ENCODE assay signal across 9 cellular contexts in the genomic region with DNA sequence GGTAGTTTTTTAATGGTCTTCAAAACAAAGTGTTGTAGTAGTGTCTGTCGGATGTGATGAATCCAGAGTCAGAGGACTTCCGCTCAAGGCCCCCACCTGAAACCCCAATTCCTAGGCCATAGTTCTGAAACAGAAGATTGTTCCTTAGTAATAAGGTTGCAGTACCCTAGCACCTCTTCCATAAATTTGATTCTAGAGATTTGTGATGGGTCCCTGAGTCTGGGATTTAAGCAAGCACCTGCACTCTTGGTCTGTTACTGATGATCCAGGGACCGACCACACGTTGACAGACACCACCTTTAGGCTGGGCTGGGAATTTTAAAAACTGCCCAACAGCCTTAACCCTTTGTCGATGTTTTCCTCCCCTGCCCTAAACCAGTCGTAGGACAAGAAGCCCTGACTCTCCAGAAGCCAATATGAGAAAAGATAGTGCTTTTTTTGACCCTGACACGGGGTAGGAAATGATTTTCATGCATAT. TPM values are rescaled to one million over a fixed set of nuclear protein-coding genes. Genes with fewer than 3 reads are reported as not detected.
DNase-seq lines count a peak whose midpoint lies in the region; ATAC-seq, FAIRE-seq and TF ChIP-seq lines count a peak whose summit lies in the region.
"Had no signal": no experiment of that assay in that cellular context is flagged by ENCODE, and none has a peak within 500 bp of the region (broad histone marks: within the 10 kb centered on the region; RNA-seq: fewer than 3 reads in every experiment).

No MANE protein-coding gene starts in this region.

- in situ Hi-C loops in K562 (cut with MboI), result no loop called here

- CTCF ChIA-PET in K562 (lab: Yijun Ruan, JAX; ENCODE audit: low intra/inter-chr PET ratio), result interaction anchor here (0.6 kb wide), 2 partner anchors 37 to 139 kb away, joined by 3 read pairs; no protein-coding TSS in a partner anchor

- POLR2A ChIA-PET in K562 (lab: Yijun Ruan, JAX), result interaction anchor here (0.7 to 2.4 kb wide), 9 partner anchors 9 to 209 kb away, joined by 3 to 11 read pairs (median 4); no protein-coding TSS in a partner anchor

- H3K9me3 ChIP-seq in K562 (replicated peaks; ENCODE audit: control insufficient read depth, insufficient read depth, low read depth, low read length), result peaks cover 7% of the 10 kb centered on the region; the same call in 1 of the 2 replicates
- no peaks in the 10 kb centered on the region for H3K9me3 ChIP-seq in thoracic aorta

- TF ChIP-seq CTCF in K562 (IDR thresholded peaks at IDR 0.05 in 2 of 3, conservative IDR thresholded peaks at IDR 0.05 in 1 of 3; ENCODE audit: insufficient read depth in 2 of 3, low read depth in 1 of 3, low read length in 3 of 3), result peak; percentile 56 to 69 (median 64)
- TF ChIP-seq CTCF in thoracic aorta (IDR thresholded peaks at IDR 0.05), result no peak

- TSS peak; percentile 53 for BruUV-seq in K562 (replicated peaks; lab: Mats Ljungman, UMichigan)

- H3K27me3 ChIP-seq in K562 (ENCODE audit: control insufficient read depth in 2 of 2, insufficient read depth in 2 of 2, low read length in 2 of 2) (no peaks in the 10 kb centered on the region), thoracic aorta (replicated peaks; ENCODE audit: insufficient read depth) (no peaks in the 10 kb centered on the region)

- peak overlapping the region; percentile 93 for H3K27ac Mint-ChIP-seq in activated CD4-positive, alpha-beta T cell treated with anti-CD3 and anti-CD28 coated beads, Interleukin-2, amount 10 ng/mL, durations not matched to agents 24 days and 14 days

- peak overlapping the region; percentile 90 for H3K4me2 ChIP-seq in K562 (ENCODE audit: insufficient read depth, low read length)

- peaks cover 20 to 31% of the 10 kb centered on the region in 2 experiments for H3K4me1 ChIP-seq in K562 (replicated peaks in 1 of 2; ENCODE audit: control insufficient read depth in 2 of 2, insufficient read depth in 2 of 2, low read length in 2 of 2)
- peaks cover 28 to 43% of the 10 kb centered on the region in 2 donors for H3K4me1 ChIP-seq in thoracic aorta (ENCODE audit: control insufficient read depth in 1 of 2, low read depth in 2 of 2)

- H3K27me3 Mint-ChIP-seq in activated CD4-positive, alpha-beta T cell treated with anti-CD3 and anti-CD28 coated beads, Interleukin-2, amount 10 ng/mL, durations not matched to agents 24 days and 14 days, result no peaks in the 10 kb centered on the region

- 2% methylated on average over 7 of the region's 7 CpGs for WGBS in K562 (ENCODE audit: insufficient coverage, low coverage, missing lambda C conversion rate)

- DNase-seq in activated CD4-positive, alpha-beta T cell treated with anti-CD3 and anti-CD28 coated beads, Interleukin-2, amount 10 ng/mL, durations not matched to agents 24 days and 14 days, result peak; percentile 72
- DNase-seq in activated CD4-positive, alpha-beta T cell treated with anti-CD3 and anti-CD28 coated beads, Interleukin-2, amount 50 U/mL, for 4 hours, result no peak
- peak; percentile 37 for DNase-seq in NCI-H2227 (lab: John Stamatoyannopoulos, UW; ENCODE audit: unreplicated experiment)
- DNase-seq in K562 (ENCODE audit: extremely low read depth in 1 of 4, low spot score in 3 of 4), result peak; percentile 45 to 75 (median 58)
- DNase-seq in left kidney (ENCODE audit: low read depth, low spot score), result peak; percentile 60
- no peak for DNase-seq in thoracic aorta (ENCODE audit: low spot score)
- DNase-seq in inferior parietal cortex (ENCODE audit: extremely low spot score), result no peak

- 0 out of 2 replicates have a peak, but pooled peaks cover 5% of the 10 kb centered on the region for H4K20me1 ChIP-seq in K562 (replicated peaks; ENCODE audit: control insufficient read depth, insufficient read depth, low read length)

- H3K79me2 ChIP-seq in K562 (ENCODE audit: control insufficient read depth, insufficient read depth, low read length), result peaks cover 67% of the 10 kb centered on the region

- peak; percentile 73 for FAIRE-seq in K562 (lab: Jason Lieb, UNC)
- FAIRE-seq: islet of Langerhans had no signal

- intact Hi-C loops in activated CD4-positive, alpha-beta T cell treated with anti-CD3 and anti-CD28 coated beads, Interleukin-2, amount 10 ng/mL, durations not matched to agents 24 days and 14 days (cut with micrococcal nuclease), result loop anchor here (2.0 to 5.0 kb wide), 2 partner anchors 103 to 818 kb away; partner anchors contain the start of gene STK38
- intact Hi-C loops in K562 (cut with micrococcal nuclease), result loop anchor here (5.0 kb wide), 3 partner anchors 33 to 148 kb away; partner anchors contain the start of genes SRSF3 and STK38

- H3K4me3 ChIP-seq in K562 (peak overlapping the region; percentile 91), thoracic aorta (peak overlapping the region; percentile 84)

- TF ChIP-seq EP300 in K562 (IDR thresholded peaks at IDR 0.05; ENCODE audit: low read length), result no peak

- no peak overlapping the region; the same call in 1 of the 2 replicates for H2AFZ ChIP-seq in K562 (ENCODE audit: low read depth, low read length)

- no peaks in the 10 kb centered on the region for H3K9me3 Mint-ChIP-seq in activated CD4-positive, alpha-beta T cell treated with anti-CD3 and anti-CD28 coated beads, Interleukin-2, amount 10 ng/mL, durations not matched to agents 24 days and 14 days

- peaks cover 29% of the 10 kb centered on the region for H3K4me1 Mint-ChIP-seq in activated CD4-positive, alpha-beta T cell treated with anti-CD3 and anti-CD28 coated beads, Interleukin-2, amount 10 ng/mL, durations not matched to agents 24 days and 14 days

- H3K36me3 ChIP-seq in K562 (ENCODE audit: control insufficient read depth, insufficient read depth, low read length) (peaks cover 26% of the 10 kb centered on the region; the same call in 2 of the 3 replicates), thoracic aorta (peaks cover under 1% of the 10 kb centered on the region)

- H3K36me3 Mint-ChIP-seq in activated CD4-positive, alpha-beta T cell treated with anti-CD3 and anti-CD28 coated beads, Interleukin-2, amount 10 ng/mL, durations not matched to agents 24 days and 14 days (ENCODE audit: low read depth), result peaks cover 25% of the 10 kb centered on the region

- H3K4me3 Mint-ChIP-seq in activated CD4-positive, alpha-beta T cell treated with anti-CD3 and anti-CD28 coated beads, Interleukin-2, amount 10 ng/mL, durations not matched to agents 24 days and 14 days, result peak overlapping the region; percentile 96

- no peaks in the 10 kb centered on the region for H3K9me1 ChIP-seq in K562 (ENCODE audit: control insufficient read depth, insufficient read depth, low read length)

- peak overlapping the region; percentile 46 to 89; a peak in 3 of 4 replicates for H3K9ac ChIP-seq in K562 (ENCODE audit: insufficient read depth in 1 of 2, low read depth in 2 of 2, low read length in 2 of 2)

- peak; percentile 63 for ATAC-seq in K562
- no peak for ATAC-seq in thoracic aorta (ENCODE audit: insufficient number of reproducible peaks, low FRiP score, low read depth)
- ATAC-seq in GM21723 (IDR thresholded peaks at IDR 0.05; ENCODE audit: unreplicated experiment), result no peak

- peak overlapping the region; percentile 89 for H3K27ac ChIP-seq in K562 (ENCODE audit: extremely low read depth, low read depth, low read length)
- peak overlapping the region; percentile 84 to 87 for H3K27ac ChIP-seq in thoracic aorta

- TF ChIP-seq POLR2A in K562 (conservative IDR thresholded peaks at IDR 0.05), result no peak

- peak; percentile 25 to 52 for TF ChIP-seq RAD21 in K562 (CRISPR knock-in tag; conservative IDR thresholded peaks at IDR 0.05 in 1 of 2, IDR thresholded peaks at IDR 0.05 in 1 of 2)

RNA-seq across cellular contexts. Expression of gene KCTD20, which starts 1.2 kb away (rescaled TPM):
- total RNA-seq in activated CD4-positive, alpha-beta T cell treated with anti-CD3 and anti-CD28 coated beads, Interleukin-2, amount 10 ng/mL, durations not matched to agents 24 days and 14 days, result 62.2 and 62.4 TPM in 2 replicates
- total RNA-seq in K562 (2011; cell fraction: chromatin; rRNA removed; ENCODE audit: low replicate concordance), result 60.9 and 87.2 TPM in 2 replicates
- 56.1 and 64.4 TPM in 2 replicates for total RNA-seq in K562 (2011; cell fraction: nucleolus; rRNA removed)
- total RNA-seq in K562 (2011; cell fraction: nucleoplasm; rRNA removed), result 89.2 and 119 TPM in 2 replicates
- total RNA-seq in K562 (2014; rRNA removed) (70.6 and 72.6 TPM in 2 replicates), K562 (2014; rRNA removed; fragmentation: Illumina TruSeq; extraction: Trizol) (98.3 and 110 TPM in 2 replicates), K562 (2015; rRNA removed; fragmentation: Illumina TruSeq; extraction: Trizol) (81.5 and 87.8 TPM in 2 replicates), K562 (2021) (69.5 and 71.4 TPM in 2 replicates), thoracic aorta (10 to 100 TPM; 63.5 to 72.0 TPM)
- polyA plus RNA-seq in K562 (2011; rRNA removed) (101 and 160 TPM in 2 replicates), K562 (2014; fragmentation: Illumina TruSeq; extraction: Trizol) (68.9 and 80.6 TPM in 2 replicates), K562 (2014; fragmentation: Nextera tagmentation; extraction: Ambion mirVana) (10 to 100 TPM; 28.9 to 30.0 TPM), K562 (2014; rRNA removed) (54.7 and 60.9 TPM in 2 replicates)
- 47.1 and 65.7 TPM in 2 replicates for polyA plus RNA-seq in K562 (2011; cell fraction: cytosol; rRNA removed)
- 20.5 and 24.4 TPM in 2 replicates for polyA plus RNA-seq in K562 (2011; cell fraction: nucleus; rRNA removed)
- polyA plus RNA-seq in K562 (2012), result 57.0 and 60.1 TPM in 2 replicates
- 159 and 208 TPM in 2 replicates for polyA minus RNA-seq in K562 (2011; rRNA and poly(A)+ RNA removed)
- polyA minus RNA-seq in K562 (2011; cell fraction: cytosol; rRNA and poly(A)+ RNA removed), result 61.0 and 80.4 TPM in 2 replicates
- polyA minus RNA-seq in K562 (2011; cell fraction: nucleus; rRNA and poly(A)+ RNA removed), result 26.5 and 41.0 TPM in 2 replicates

RNA-seq across cellular contexts. Expression of gene PXT1, which starts 1.3 kb away (rescaled TPM):
- 0.09 and 0.30 TPM in 2 replicates for total RNA-seq in activated CD4-positive, alpha-beta T cell treated with anti-CD3 and anti-CD28 coated beads, Interleukin-2, amount 10 ng/mL, durations not matched to agents 24 days and 14 days
- 0.32 and 0.35 TPM in 2 replicates for total RNA-seq in K562 (2011; cell fraction: chromatin; rRNA removed; ENCODE audit: low replicate concordance)
- total RNA-seq in K562 (2011; cell fraction: nucleolus; rRNA removed), result 0.39 and 0.67 TPM in 2 replicates
- 1.7 and 1.8 TPM in 2 replicates for total RNA-seq in K562 (2011; cell fraction: nucleoplasm; rRNA removed)
- total RNA-seq in K562 (2014; rRNA removed) (0.08 and 0.09 TPM in 2 replicates), K562 (2014; rRNA removed; fragmentation: Illumina TruSeq; extraction: Trizol) (0.11 and 0.13 TPM in 2 replicates), K562 (2015; rRNA removed; fragmentation: Illumina TruSeq; extraction: Trizol) (0.11 TPM in 1 of 2 replicates, not detected in the other), K562 (2021) (not detected in 2 replicates), thoracic aorta (not detected)
- polyA plus RNA-seq in K562 (2011; rRNA removed) (0.04 and 0.10 TPM in 2 replicates), K562 (2014; fragmentation: Illumina TruSeq; extraction: Trizol) (not detected in 2 replicates), K562 (2014; fragmentation: Nextera tagmentation; extraction: Ambion mirVana) (not detected), K562 (2014; rRNA removed) (not detected in 2 replicates)
- polyA plus RNA-seq in K562 (2011; cell fraction: cytosol; rRNA removed), result 0.04 TPM in 2 replicates
- not detected in 2 replicates for polyA plus RNA-seq in K562 (2011; cell fraction: nucleus; rRNA removed)
- not detected in 2 replicates for polyA plus RNA-seq in K562 (2012)
- 0.48 and 0.60 TPM in 2 replicates for polyA minus RNA-seq in K562 (2011; rRNA and poly(A)+ RNA removed)
- polyA minus RNA-seq in K562 (2011; cell fraction: cytosol; rRNA and poly(A)+ RNA removed), result 0.82 TPM in 1 of 2 replicates, not detected in the other
- polyA minus RNA-seq in K562 (2011; cell fraction: nucleus; rRNA and poly(A)+ RNA removed), result 0.54 and 0.56 TPM in 2 replicates

RNA-seq across cellular contexts. Expression of gene ETV7, which starts 56.5 kb away (rescaled TPM):
- total RNA-seq in activated CD4-positive, alpha-beta T cell treated with anti-CD3 and anti-CD28 coated beads, Interleukin-2, amount 10 ng/mL, durations not matched to agents 24 days and 14 days, result 0.54 and 0.57 TPM in 2 replicates
- not detected in 2 replicates for total RNA-seq in K562 (2011; cell fraction: chromatin; rRNA removed; ENCODE audit: low replicate concordance)
- not detected in 2 replicates for total RNA-seq in K562 (2011; cell fraction: nucleolus; rRNA removed)
- total RNA-seq in K562 (2011; cell fraction: nucleoplasm; rRNA removed), result not detected in 2 replicates
- total RNA-seq in K562 (2014; rRNA removed) (0.12 TPM in 1 of 2 replicates, not detected in the other), K562 (2014; rRNA removed; fragmentation: Illumina TruSeq; extraction: Trizol) (0.16 and 0.22 TPM in 2 replicates), K562 (2015; rRNA removed; fragmentation: Illumina TruSeq; extraction: Trizol) (not detected in 2 replicates), K562 (2021) (0.16 and 0.22 TPM in 2 replicates), thoracic aorta (1 to 10 TPM; 2.6 to 5.4 TPM)
- polyA plus RNA-seq in K562 (2011; rRNA removed) (0.07 TPM in 1 of 2 replicates, not detected in the other), K562 (2014; fragmentation: Illumina TruSeq; extraction: Trizol) (0.12 and 0.32 TPM in 2 replicates), K562 (2014; fragmentation: Nextera tagmentation; extraction: Ambion mirVana) (under 1 TPM; 0.08 to 0.17 TPM), K562 (2014; rRNA removed) (not detected in 2 replicates)
- not detected in 2 replicates for polyA plus RNA-seq in K562 (2011; cell fraction: cytosol; rRNA removed)
- polyA plus RNA-seq in K562 (2011; cell fraction: nucleus; rRNA removed), result not detected in 2 replicates
- 0.07 and 0.14 TPM in 2 replicates for polyA plus RNA-seq in K562 (2012)
- not detected in 2 replicates for polyA minus RNA-seq in K562 (2011; rRNA and poly(A)+ RNA removed)
- not detected in 2 replicates for polyA minus RNA-seq in K562 (2011; cell fraction: cytosol; rRNA and poly(A)+ RNA removed)
- polyA minus RNA-seq in K562 (2011; cell fraction: nucleus; rRNA and poly(A)+ RNA removed), result not detected in 2 replicates

Comparison
In these comparisons a context has a peak if more than half of its experiments do, and no peak if none do; other contexts are left out.
1. DNase-seq: peak in activated CD4-positive, alpha-beta T cell treated with anti-CD3 and anti-CD28 coated beads, Interleukin-2, amount 10 ng/mL, durations not matched to agents 24 days and 14 days (single experiment), NCI-H2227 (single experiment), K562 (4 of 4) and left kidney (single experiment); none in activated CD4-positive, alpha-beta T cell treated with anti-CD3 and anti-CD28 coated beads, Interleukin-2, amount 50 U/mL, for 4 hours (0 of 2), thoracic aorta (single experiment) and inferior parietal cortex (single experiment).